ENCODE assay signal across 8 cellular contexts in the genomic region with DNA sequence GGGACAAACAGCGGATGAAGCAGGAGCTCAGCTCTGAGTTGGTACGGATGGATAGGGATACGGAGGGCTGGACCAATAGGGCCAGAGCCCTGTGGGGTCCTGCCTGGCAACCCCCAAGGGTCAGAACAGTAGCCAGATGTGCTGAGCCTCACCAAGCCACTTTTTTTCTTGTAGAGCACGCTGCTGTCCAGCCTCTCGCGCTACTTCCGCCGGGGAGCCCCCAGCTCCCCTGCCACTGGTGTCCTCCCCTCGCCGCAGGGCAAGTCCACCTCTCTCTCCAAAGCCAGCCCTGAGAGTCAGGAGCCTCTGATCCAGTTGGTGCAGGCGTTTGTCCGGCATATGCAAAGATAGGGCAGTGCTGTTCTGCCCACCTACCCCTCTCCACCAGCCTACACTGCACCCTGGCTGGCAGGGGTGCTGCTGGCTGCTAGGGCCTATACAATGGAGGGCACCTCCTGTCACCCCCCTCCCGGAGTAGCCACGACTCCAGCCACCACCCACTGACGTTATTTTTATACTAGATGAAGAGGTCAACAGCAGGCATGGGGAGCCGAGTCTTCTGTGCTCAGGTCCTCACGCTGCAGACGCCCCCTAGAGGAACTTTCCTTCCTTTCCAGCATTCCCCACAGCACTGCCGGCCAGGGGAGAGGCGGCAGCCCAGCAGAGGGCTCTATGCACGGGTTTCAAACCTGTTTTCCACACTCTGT. TPM values are rescaled to one million over a fixed set of nuclear protein-coding genes. Genes with fewer than 3 reads are reported as not detected.
A peak's percentile ranks its signal among the peaks of the same experiment; 100 is the strongest.
DNase-seq lines count a peak whose midpoint lies in the region; ATAC-seq and TF ChIP-seq lines count a peak whose summit lies in the region.

No MANE protein-coding gene starts in this region.

- no peaks in the 10 kb centered on the region; the same call in 1 of the 2 replicates for H3K36me3 ChIP-seq in GM23248 (ENCODE audit: low read depth)
- peaks cover 44% of the 10 kb centered on the region for H3K36me3 ChIP-seq in muscle layer of colon (ENCODE audit: insufficient read depth, low read length)

- peak; percentile 77 for ATAC-seq in activated CD8-positive, alpha-beta T cell treated with anti-CD3 and anti-CD28 coated beads, Interleukin-2, amount 10 ng/mL, durations not matched to agents 7 days and 5 days
- ATAC-seq in stimulated activated naive CD8-positive, alpha-beta T cell treated with anti-CD3 and anti-CD28 coated beads, Interleukin-15, amount 100 ng/mL, for 72 hours: peak; percentile 75

- H3K36me3 Mint-ChIP-seq in activated CD8-positive, alpha-beta T cell treated with anti-CD3 and anti-CD28 coated beads, Interleukin-2, amount 10 ng/mL, durations not matched to agents 7 days and 5 days (ENCODE audit: low read depth): peaks cover 42% of the 10 kb centered on the region

- no peak overlapping the region for H3K4me2 ChIP-seq in GM23248 (ENCODE audit: unreplicated experiment)

- no peaks in the 10 kb centered on the region for H4K20me1 ChIP-seq in GM23248 (ENCODE audit: insufficient read depth)

- no peaks in the 10 kb centered on the region for H3K4me1 Mint-ChIP-seq in activated CD8-positive, alpha-beta T cell treated with anti-CD3 and anti-CD28 coated beads, Interleukin-2, amount 10 ng/mL, durations not matched to agents 7 days and 5 days (ENCODE audit: low read depth)
- H3K4me1 Mint-ChIP-seq in stimulated activated naive CD8-positive, alpha-beta T cell treated with anti-CD3 and anti-CD28 coated beads, Interleukin-15, amount 100 ng/mL, for 72 hours: peaks cover 11% of the 10 kb centered on the region

- 48 to 55% methylated on average over 18 to 21 of the region's 21 CpGs for WGBS in GM23248 (ENCODE audit: low coverage in 1 of 2, low lambda C conversion rate in 2 of 2, missing lambda C conversion rate in 2 of 2), 2 experiments

- H3K4me1 ChIP-seq in GM23248 (ENCODE audit: insufficient read depth) (no peaks in the 10 kb centered on the region), muscle layer of colon (ENCODE audit: insufficient read depth, low read length) (peaks cover 11% of the 10 kb centered on the region)

- H2AFZ ChIP-seq in GM23248: no peak overlapping the region

- H3K9ac ChIP-seq in GM23248 (no peak overlapping the region), muscle layer of colon (ENCODE audit: low read length) (no peak overlapping the region)

- H3K4me3 ChIP-seq in GM23248: no peak overlapping the region
- H3K4me3 ChIP-seq in epithelial cell of proximal tubule (ENCODE audit: low read depth, low read length): no peak overlapping the region
- no peak overlapping the region for H3K4me3 ChIP-seq in muscle layer of colon (ENCODE audit: low read depth in 1 of 2, low read length in 2 of 2)

- H3K27me3 Mint-ChIP-seq in activated CD8-positive, alpha-beta T cell treated with anti-CD3 and anti-CD28 coated beads, Interleukin-2, amount 10 ng/mL, durations not matched to agents 7 days and 5 days (ENCODE audit: low read depth): no peaks in the 10 kb centered on the region
- no peaks in the 10 kb centered on the region for H3K27me3 Mint-ChIP-seq in stimulated activated naive CD8-positive, alpha-beta T cell treated with anti-CD3 and anti-CD28 coated beads, Interleukin-15, amount 100 ng/mL, for 72 hours

- TF ChIP-seq CTCF in epithelial cell of proximal tubule (conservative IDR thresholded peaks at IDR 0.05; ENCODE audit: low read depth, low read length): peak; percentile 92

- H3K9me2 ChIP-seq in GM23248 (ENCODE audit: insufficient read depth): no peaks in the 10 kb centered on the region

- H3K9me3 Mint-ChIP-seq in activated CD8-positive, alpha-beta T cell treated with anti-CD3 and anti-CD28 coated beads, Interleukin-2, amount 10 ng/mL, durations not matched to agents 7 days and 5 days (ENCODE audit: insufficient read depth): no peaks in the 10 kb centered on the region
- no peaks in the 10 kb centered on the region for H3K9me3 Mint-ChIP-seq in stimulated activated naive CD8-positive, alpha-beta T cell treated with anti-CD3 and anti-CD28 coated beads, Interleukin-15, amount 100 ng/mL, for 72 hours

- H3K27me3 ChIP-seq in GM23248 (replicated peaks; ENCODE audit: insufficient read depth): no peaks in the 10 kb centered on the region
- H3K27me3 ChIP-seq in muscle layer of colon (ENCODE audit: control insufficient read depth in 1 of 2, insufficient read depth in 2 of 2, low read length in 2 of 2): no peaks in the 10 kb centered on the region

- POLR2A ChIA-PET in activated CD8-positive, alpha-beta T cell treated with anti-CD3 and anti-CD28 coated beads, Interleukin-2, amount 10 ng/mL, durations not matched to agents 7 days and 5 days (lab: Charles Lee): interaction anchor here (0.6 to 2.5 kb wide), 2 partner anchors 21 to 34 kb away, joined by 3 to 7 read pairs; a partner anchor contains a TSS

- H3K9me3 ChIP-seq in GM23248 (ENCODE audit: low read depth) (no peaks in the 10 kb centered on the region), muscle layer of colon (ENCODE audit: low read length) (no peaks in the 10 kb centered on the region)

- no peaks in the 10 kb centered on the region for H3K79me2 ChIP-seq in GM23248 (ENCODE audit: insufficient read depth)

- DNase-seq in Ammon's horn (ENCODE audit: low spot score) (peak; percentile 91), GM23248 (peak; percentile 87), NCI-H526 treated with DMSO at 0.1 percent for 48 hours (lab: John Stamatoyannopoulos, UW) (peak; percentile 15), epithelial cell of proximal tubule (ENCODE audit: low read depth) (no peak), mesenteric fat pad (ENCODE audit: low spot score) (no peak)
- DNase-seq in activated CD8-positive, alpha-beta T cell treated with anti-CD3 and anti-CD28 coated beads, Interleukin-2, amount 10 ng/mL, durations not matched to agents 7 days and 5 days: peak; percentile 64
- DNase-seq in stimulated activated naive CD8-positive, alpha-beta T cell treated with anti-CD3 and anti-CD28 coated beads, Interleukin-15, amount 100 ng/mL, for 72 hours: peak; percentile 34 to 53

- in situ Hi-C loops in GM23248 (cut with MboI): no loop called here

- H3K27ac Mint-ChIP-seq in activated CD8-positive, alpha-beta T cell treated with anti-CD3 and anti-CD28 coated beads, Interleukin-2, amount 10 ng/mL, durations not matched to agents 7 days and 5 days: peak overlapping the region; percentile 34
- H3K27ac Mint-ChIP-seq in stimulated activated naive CD8-positive, alpha-beta T cell treated with anti-CD3 and anti-CD28 coated beads, Interleukin-15, amount 100 ng/mL, for 72 hours: peak overlapping the region in 1 of 2 donors; percentile 56

- CTCF ChIA-PET in activated CD8-positive, alpha-beta T cell treated with anti-CD3 and anti-CD28 coated beads, Interleukin-2, amount 10 ng/mL, durations not matched to agents 7 days and 5 days (lab: Charles Lee): interaction anchor here (0.8 to 2.4 kb wide), 4 partner anchors 9 to 610 kb away, joined by 4 to 7 read pairs (median 5); no protein-coding TSS in a partner anchor

- H3K4me3 Mint-ChIP-seq in activated CD8-positive, alpha-beta T cell treated with anti-CD3 and anti-CD28 coated beads, Interleukin-2, amount 10 ng/mL, durations not matched to agents 7 days and 5 days: no peak overlapping the region
- no peak overlapping the region for H3K4me3 Mint-ChIP-seq in stimulated activated naive CD8-positive, alpha-beta T cell treated with anti-CD3 and anti-CD28 coated beads, Interleukin-15, amount 100 ng/mL, for 72 hours

- 0 out of 2 replicates have a peak, but pooled peaks cover 4% of the 10 kb centered on the region for H3F3A ChIP-seq in GM23248 (ENCODE audit: insufficient read depth)

- H3K27ac ChIP-seq in GM23248: no peak overlapping the region
- peak overlapping the region; percentile 66 for H3K27ac ChIP-seq in muscle layer of colon (ENCODE audit: low read depth, low read length)

RNA-seq across cellular contexts. Expression of a gene that starts 21.6 kb away (rescaled TPM):
- total RNA-seq in GM23248 (2014; rRNA removed; shearing (Covaris generic)): 57.3 and 84.9 TPM in 2 replicates
- 27.7 and 30.9 TPM in 2 replicates for polyA plus RNA-seq in GM23248 (2016; fragmentation: Nextera tagmentation; extraction: Ambion mirVana)
- total RNA-seq in activated CD8-positive, alpha-beta T cell treated with anti-CD3 and anti-CD28 coated beads, Interleukin-2, amount 10 ng/mL, durations not matched to agents 7 days and 5 days: 100 to 1,000 TPM; 107 to 109 TPM
- 90.1 and 97.5 TPM in 2 replicates for total RNA-seq in epithelial cell of proximal tubule
- 43.2 TPM for total RNA-seq in mesenteric fat pad

RNA-seq across cellular contexts. Expression of a gene that starts 29.9 kb away (rescaled TPM):
- total RNA-seq in GM23248 (2014; rRNA removed; shearing (Covaris generic)): 31.6 and 35.1 TPM in 2 replicates
- polyA plus RNA-seq in GM23248 (2016; fragmentation: Nextera tagmentation; extraction: Ambion mirVana): 10.7 and 12.4 TPM in 2 replicates
- 10 to 100 TPM; 38.3 to 45.6 TPM for total RNA-seq in activated CD8-positive, alpha-beta T cell treated with anti-CD3 and anti-CD28 coated beads, Interleukin-2, amount 10 ng/mL, durations not matched to agents 7 days and 5 days
- 18.0 and 25.4 TPM in 2 replicates for total RNA-seq in epithelial cell of proximal tubule
- total RNA-seq in mesenteric fat pad: 17.3 TPM

RNA-seq across cellular contexts. Expression of a gene that starts 59.0 kb away (rescaled TPM):
- 45.9 and 57.0 TPM in 2 replicates for total RNA-seq in GM23248 (2014; rRNA removed; shearing (Covaris generic))
- polyA plus RNA-seq in GM23248 (2016; fragmentation: Nextera tagmentation; extraction: Ambion mirVana): 24.9 and 25.7 TPM in 2 replicates
- 10 to 100 TPM; 83.8 to 85.2 TPM for total RNA-seq in activated CD8-positive, alpha-beta T cell treated with anti-CD3 and anti-CD28 coated beads, Interleukin-2, amount 10 ng/mL, durations not matched to agents 7 days and 5 days
- total RNA-seq in epithelial cell of proximal tubule (37.6 and 67.3 TPM in 2 replicates), mesenteric fat pad (50.6 TPM)

RNA-seq across cellular contexts. Expression of a gene that starts 59.1 kb away (rescaled TPM):
- 31.1 and 36.1 TPM in 2 replicates for total RNA-seq in GM23248 (2014; rRNA removed; shearing (Covaris generic))
- polyA plus RNA-seq in GM23248 (2016; fragmentation: Nextera tagmentation; extraction: Ambion mirVana): 29.6 and 31.7 TPM in 2 replicates
- 1 to 10 TPM; 7.9 to 8.7 TPM for total RNA-seq in activated CD8-positive, alpha-beta T cell treated with anti-CD3 and anti-CD28 coated beads, Interleukin-2, amount 10 ng/mL, durations not matched to agents 7 days and 5 days
- total RNA-seq in epithelial cell of proximal tubule (12.7 and 26.1 TPM in 2 replicates), mesenteric fat pad (16.7 TPM)

Comparison
In these comparisons a context has a peak if more than half of its experiments do, and no peak if none do; other contexts are left out.
1. DNase-seq: peak in Ammon's horn (single experiment), GM23248 (single experiment), NCI-H526 treated with DMSO at 0.1 percent for 48 hours (single experiment), activated CD8-positive, alpha-beta T cell treated with anti-CD3 and anti-CD28 coated beads, Interleukin-2, amount 10 ng/mL, durations not matched to agents 7 days and 5 days (single experiment) and stimulated activated naive CD8-positive, alpha-beta T cell treated with anti-CD3 and anti-CD28 coated beads, Interleukin-15, amount 100 ng/mL, for 72 hours (2 of 2); none in epithelial cell of proximal tubule (single experiment) and mesenteric fat pad (single experiment).